2 cellular contexts compared by ENCODE assay signal in genomic region chr12:14765398-14765797, GRCh38.
TF ChIP-seq lines count a peak whose summit lies in the region.

No MANE protein-coding gene starts in this region.

TF ChIP-seq in SK-N-SH treated with all-trans-retinoic acid at 6 μM for 48 hours, 23 proteins besides CTCF, POLR2A, EP300 and RAD21 (continued from another document):
- TF ChIP-seq PATZ1 (CRISPR knock-in tag; IDR thresholded peaks at IDR 0.05; ENCODE audit: borderline replicate concordance) = no peak
- peak; percentile 80 for TF ChIP-seq ZNF8 (CRISPR knock-in tag; IDR thresholded peaks at IDR 0.05)
- no peak for TF ChIP-seq OSR1 (CRISPR knock-in tag; IDR thresholded peaks at IDR 0.05)

TF ChIP-seq in SK-N-SH, 30 proteins besides CTCF, POLR2A, EP300 and RAD21 (continued from another document):
- no peak for TF ChIP-seq ZBTB33 (IDR thresholded peaks at IDR 0.05; ENCODE audit: borderline replicate concordance, low read depth)
- no peak for TF ChIP-seq IRF3 (IDR thresholded peaks at IDR 0.05; ENCODE audit: low read depth, low read length)
- no peak for TF ChIP-seq SIN3A (IDR thresholded peaks at IDR 0.05; ENCODE audit: borderline replicate concordance, low read depth, low read length)
- no peak for TF ChIP-seq YY1 (IDR thresholded peaks at IDR 0.05; ENCODE audit: low read depth)
